8 cellular contexts compared by ENCODE assay signal in genomic region chr9:108933641-108934322, GRCh38. TPM values are rescaled to one million over a fixed set of nuclear protein-coding genes. Genes with fewer than 3 reads are reported as not detected.
DNase-seq lines count a peak whose midpoint lies in the region; ATAC-seq, FAIRE-seq and TF ChIP-seq lines count a peak whose summit lies in the region.

ELP1 (minus strand) TSS chr9:108934124; CDS start chr9:108931146, 2,978 bp downstream.

- TF ChIP-seq RAD21 in HepG2 (CRISPR knock-in tag; IDR thresholded peaks at IDR 0.05): peak; percentile 78

- peak within 1 kb of the TSS; percentile 99 for H3K27ac Mint-ChIP-seq in activated CD4-positive, alpha-beta T cell treated with anti-CD3 and anti-CD28 coated beads, Interleukin-2, amount 10 ng/mL, durations not matched to agents 7 days and 5 days
- peak within 1 kb of the TSS; percentile 96 for H3K27ac Mint-ChIP-seq in dendritic cell treated with granulocyte-macrophage colony-stimulating factor and Interleukin-4, amounts not matched to agents 40 ng/mL and 50 ng/mL, for 4 days

- H2AFZ ChIP-seq in HepG2 (ENCODE audit: low read length): peak within 1 kb of the TSS; percentile 82

- 0% methylated on average over 23 of the region's 52 CpGs for WGBS in HepG2 (ENCODE audit: low lambda C conversion rate)

- BruUV-seq in HepG2 (replicated peaks; lab: Mats Ljungman, UMichigan): no TSS peak

- H3K27me3 Mint-ChIP-seq in activated CD4-positive, alpha-beta T cell treated with anti-CD3 and anti-CD28 coated beads, Interleukin-2, amount 10 ng/mL, durations not matched to agents 7 days and 5 days: no peaks in the 10 kb centered on the region
- H3K27me3 Mint-ChIP-seq in dendritic cell treated with granulocyte-macrophage colony-stimulating factor and Interleukin-4, amounts not matched to agents 40 ng/mL and 50 ng/mL, for 4 days: no peaks in the 10 kb centered on the region

- peak; percentile 55 to 96 (median 88) for DNase-seq in C1 segment of cervical spinal cord (lab: John Stamatoyannopoulos, UW)
- peak; percentile 72 for DNase-seq in NCI-H526 treated with DMSO at 0.1 percent for 48 hours (lab: John Stamatoyannopoulos, UW)
- peak; percentile 94 for DNase-seq in activated CD4-positive, alpha-beta T cell treated with anti-CD3 and anti-CD28 coated beads, Interleukin-2, amount 10 ng/mL, durations not matched to agents 7 days and 5 days
- DNase-seq in HepG2 (ENCODE audit: low spot score): peak; percentile 93
- peak; percentile 92 for DNase-seq in stimulated activated CD4-positive, alpha-beta T cell treated with anti-CD3 and anti-CD28 coated beads, Interleukin-4, amount 100 ng/mL, for 1 hour

- H3K4me1 ChIP-seq in HepG2 (ENCODE audit: insufficient read depth, low read length): peaks cover 44% of the 10 kb centered on the region

- H3K36me3 ChIP-seq in HepG2 (replicated peaks in 1 of 2; ENCODE audit: control insufficient read depth in 1 of 2, insufficient read depth in 2 of 2, low read length in 2 of 2): peaks cover 2 to 19% of the 10 kb centered on the region in 2 experiments; a peak in 4 of 5 replicates

- no peaks in the 10 kb centered on the region for H3K9me3 Mint-ChIP-seq in activated CD4-positive, alpha-beta T cell treated with anti-CD3 and anti-CD28 coated beads, Interleukin-2, amount 10 ng/mL, durations not matched to agents 7 days and 5 days
- H3K9me3 Mint-ChIP-seq in dendritic cell treated with granulocyte-macrophage colony-stimulating factor and Interleukin-4, amounts not matched to agents 40 ng/mL and 50 ng/mL, for 4 days: no peaks in the 10 kb centered on the region

- peak; percentile 46 to 74; a peak in 3 of 4 replicates for TF ChIP-seq POLR2A in HepG2 (IDR thresholded peaks at IDR 0.05; ENCODE audit: insufficient read depth in 1 of 2, low read depth in 2 of 2, low read length in 2 of 2)

- FAIRE-seq in HepG2 (lab: Jason Lieb, UNC): no peak

- CTCF ChIA-PET in activated CD4-positive, alpha-beta T cell treated with anti-CD3 and anti-CD28 coated beads, Interleukin-2, amount 10 ng/mL, durations not matched to agents 7 days and 5 days (lab: Charles Lee): no interaction called here
- CTCF ChIA-PET in HepG2 (lab: Yijun Ruan, JAX; ENCODE audit: low intra/inter-chr PET ratio, low total read pairs): no interaction called here

- no peaks in the 10 kb centered on the region; a peak in 1 of 5 replicates for H3K27me3 ChIP-seq in HepG2 (ENCODE audit: control insufficient read depth in 1 of 2, insufficient read depth in 2 of 2, low read length in 2 of 2)

- intact Hi-C loops in dendritic cell treated with granulocyte-macrophage colony-stimulating factor and Interleukin-4, amounts not matched to agents 40 ng/mL and 50 ng/mL, for 4 days (cut with micrococcal nuclease): loop anchor here (1.0 to 5.0 kb wide), 2 partner anchors 79 to 187 kb away; partner anchors contain the start of gene CTNNAL1
- intact Hi-C loops in HepG2 (cut with micrococcal nuclease; ENCODE audit: unreplicated experiment): loop anchor here (2.0 to 10.0 kb wide), 3 partner anchors 15 to 159 kb away; no protein-coding TSS in a partner anchor

- peak within 1 kb of the TSS; percentile 82 for H3K4me2 ChIP-seq in HepG2 (ENCODE audit: low read depth, low read length)

- TF ChIP-seq CTCF in HepG2 (CRISPR knock-in tag; IDR thresholded peaks at IDR 0.05): peak; percentile 91

- no peaks in the 10 kb centered on the region for H3K9me3 ChIP-seq in HepG2 (ENCODE audit: low read length)

- peak within 1 kb of the TSS; percentile 88 for H3K4me3 Mint-ChIP-seq in activated CD4-positive, alpha-beta T cell treated with anti-CD3 and anti-CD28 coated beads, Interleukin-2, amount 10 ng/mL, durations not matched to agents 7 days and 5 days
- peak within 1 kb of the TSS; percentile 98 for H3K4me3 Mint-ChIP-seq in dendritic cell treated with granulocyte-macrophage colony-stimulating factor and Interleukin-4, amounts not matched to agents 40 ng/mL and 50 ng/mL, for 4 days

- TF ChIP-seq EP300 in HepG2 (IDR thresholded peaks at IDR 0.05; ENCODE audit: low read depth in 2 of 2, low read length in 2 of 2): no peak
- TF ChIP-seq EP300 in HepG2 (CRISPR knock-in tag; IDR thresholded peaks at IDR 0.05; ENCODE audit: borderline replicate concordance): 0 out of 2 replicates have a peak, but pooled peaks have one; percentile 21

- POLR2A ChIA-PET in activated CD4-positive, alpha-beta T cell treated with anti-CD3 and anti-CD28 coated beads, Interleukin-2, amount 10 ng/mL, durations not matched to agents 7 days and 5 days (lab: Charles Lee): no interaction called here
- POLR2A ChIA-PET in HepG2 (lab: Yijun Ruan, JAX): interaction anchor here (0.6 to 1.3 kb wide), 3 partner anchors 22 to 65 kb away, joined by 3 to 7 read pairs (median 3); no protein-coding TSS in a partner anchor

- no peaks in the 10 kb centered on the region for H4K20me1 ChIP-seq in HepG2 (ENCODE audit: insufficient read depth, low read length)

- H3K79me2 ChIP-seq in HepG2 (ENCODE audit: insufficient read depth, low read length): peaks cover 63% of the 10 kb centered on the region

- peak; percentile 85 for ATAC-seq in GM19328 (IDR thresholded peaks at IDR 0.05; ENCODE audit: unreplicated experiment)
- peak; percentile 83 for ATAC-seq in HG03520 (IDR thresholded peaks at IDR 0.05; ENCODE audit: unreplicated experiment)
- peak; percentile 94 for ATAC-seq in HepG2

- H3K4me3 ChIP-seq in HepG2 (replicated peaks in 1 of 3; ENCODE audit: insufficient read depth in 1 of 3, low read depth in 2 of 3, low read length in 3 of 3): peak within 1 kb of the TSS; percentile 84 to 100 (median 95)

- H3K27ac ChIP-seq in HepG2 (ENCODE audit: extremely low read length, insufficient read depth, low read length): peak within 1 kb of the TSS; percentile 84

- in situ Hi-C loops in HepG2 (cut with HindIII; ENCODE audit: extremely low pct_ligation_motif_present, low pct_unique_long_range_greater_than_20kb): loop anchor here (5.0 kb wide), 1 partner anchor 46 kb away; no protein-coding TSS in a partner anchor

- peak within 1 kb of the TSS; percentile 89 for H3K9ac ChIP-seq in HepG2 (ENCODE audit: insufficient read depth, low read depth, low read length)

- peaks cover 29% of the 10 kb centered on the region for H3K4me1 Mint-ChIP-seq in activated CD4-positive, alpha-beta T cell treated with anti-CD3 and anti-CD28 coated beads, Interleukin-2, amount 10 ng/mL, durations not matched to agents 7 days and 5 days
- peaks cover 23% of the 10 kb centered on the region for H3K4me1 Mint-ChIP-seq in dendritic cell treated with granulocyte-macrophage colony-stimulating factor and Interleukin-4, amounts not matched to agents 40 ng/mL and 50 ng/mL, for 4 days (ENCODE audit: low read depth)

- peaks cover 5% of the 10 kb centered on the region for H3K36me3 Mint-ChIP-seq in activated CD4-positive, alpha-beta T cell treated with anti-CD3 and anti-CD28 coated beads, Interleukin-2, amount 10 ng/mL, durations not matched to agents 7 days and 5 days (ENCODE audit: low read depth)
- peaks cover 44% of the 10 kb centered on the region for H3K36me3 Mint-ChIP-seq in dendritic cell treated with granulocyte-macrophage colony-stimulating factor and Interleukin-4, amounts not matched to agents 40 ng/mL and 50 ng/mL, for 4 days (ENCODE audit: low read depth)

TF ChIP-seq in HepG2, 621 proteins besides CTCF, POLR2A, EP300 and RAD21 (continues in another document):
- TF ChIP-seq ZFP36L2 (CRISPR knock-in tag; IDR thresholded peaks at IDR 0.05): no peak
- TF ChIP-seq ASH2L (IDR thresholded peaks at IDR 0.05; ENCODE audit: insufficient read length, low read depth, low read length): peak; percentile 86
- TF ChIP-seq PHF21A (CRISPR knock-in tag; IDR thresholded peaks at IDR 0.05): peak; percentile 52
- TF ChIP-seq AGO2 (optimal IDR thresholded peaks at IDR 0.05; ENCODE audit: low read depth, low read length): peak; percentile 92
- peak; percentile 90 for TF ChIP-seq KMT2B (CRISPR knock-in tag; IDR thresholded peaks at IDR 0.05)
- TF ChIP-seq SOX13 (IDR thresholded peaks at IDR 0.05): no peak
- peak in 1 of 2 experiments; percentile 53; a peak in 2 of 4 replicates for TF ChIP-seq SOX13 (CRISPR knock-in tag; conservative IDR thresholded peaks at IDR 0.05 in 1 of 2, IDR thresholded peaks at IDR 0.05 in 1 of 2)
- TF ChIP-seq BATF2 (CRISPR knock-in tag; IDR thresholded peaks at IDR 0.05): 0 out of 2 replicates have a peak, but pooled peaks have one; percentile 70

RNA-seq across cellular contexts. Expression of gene ELP1, which starts in this region (rescaled TPM):
- 10 to 100 TPM; 23.7 to 41.0 TPM for total RNA-seq in activated CD4-positive, alpha-beta T cell treated with anti-CD3 and anti-CD28 coated beads, Interleukin-2, amount 10 ng/mL, durations not matched to agents 7 days and 5 days
- 275 and 437 TPM in 2 replicates for total RNA-seq in HepG2 (2016; rRNA removed; fragmentation: Illumina TruSeq; extraction: Trizol)
- 48.7 and 50.4 TPM in 2 replicates for total RNA-seq in HepG2 (2016; cell fraction: cytosol; rRNA removed; fragmentation: Illumina TruSeq; extraction: Trizol; ENCODE audit: low read depth)
- total RNA-seq in HepG2 (2016; cell fraction: insoluble cytoplasmic fraction; rRNA removed; fragmentation: Illumina TruSeq; extraction: Trizol): 275 and 435 TPM in 2 replicates
- total RNA-seq in HepG2 (2016; cell fraction: membrane; rRNA removed; fragmentation: Illumina TruSeq; extraction: Trizol): 126 and 136 TPM in 2 replicates
- 175 and 206 TPM in 2 replicates for total RNA-seq in HepG2 (2016; cell fraction: nucleus; rRNA removed; fragmentation: Illumina TruSeq; extraction: Trizol)
- 137 and 157 TPM in 2 replicates for polyA plus RNA-seq in HepG2 (2011; rRNA removed)
- polyA plus RNA-seq in HepG2 (2011; cell fraction: cytosol; rRNA removed): 71.0 and 99.3 TPM in 2 replicates
- 215 and 228 TPM in 2 replicates for polyA plus RNA-seq in HepG2 (2011; cell fraction: nucleus; rRNA removed)
- 216 and 231 TPM in 2 replicates for polyA plus RNA-seq in HepG2 (2012)
- polyA plus RNA-seq in HepG2 (2016; cell fraction: cytosol; fragmentation: Illumina TruSeq; extraction: Trizol; ENCODE audit: low read depth): 37.8 and 39.9 TPM in 2 replicates
- 324 and 336 TPM in 2 replicates for polyA plus RNA-seq in HepG2 (2016; cell fraction: insoluble cytoplasmic fraction; fragmentation: Illumina TruSeq; extraction: Trizol; ENCODE audit: low read depth)
- 69.9 and 75.6 TPM in 2 replicates for polyA plus RNA-seq in HepG2 (2016; cell fraction: membrane; fragmentation: Illumina TruSeq; extraction: Trizol; ENCODE audit: low read depth)
- polyA plus RNA-seq in HepG2 (2016; cell fraction: nucleus; fragmentation: Illumina TruSeq; extraction: Trizol; ENCODE audit: insufficient read depth, low read depth): 301 and 311 TPM in 2 replicates
- polyA minus RNA-seq in HepG2 (2011; rRNA and poly(A)+ RNA removed; ENCODE audit: low replicate concordance): 47.1 and 81.0 TPM in 2 replicates
- 115 and 137 TPM in 2 replicates for polyA minus RNA-seq in HepG2 (2011; cell fraction: cytosol; rRNA and poly(A)+ RNA removed)
- 126 and 136 TPM in 2 replicates for polyA minus RNA-seq in HepG2 (2011; cell fraction: nucleus; rRNA and poly(A)+ RNA removed)

Comparison
In these comparisons a context has a peak if more than half of its experiments do, and no peak if none do; other contexts are left out.
1. Peak in every context shown above with its lines: DNase-seq, ATAC-seq, H3K4me3 ChIP-seq and H3K27ac ChIP-seq.